Comparison of ENCODE assay signal across 20 cellular contexts in the genomic region with DNA sequence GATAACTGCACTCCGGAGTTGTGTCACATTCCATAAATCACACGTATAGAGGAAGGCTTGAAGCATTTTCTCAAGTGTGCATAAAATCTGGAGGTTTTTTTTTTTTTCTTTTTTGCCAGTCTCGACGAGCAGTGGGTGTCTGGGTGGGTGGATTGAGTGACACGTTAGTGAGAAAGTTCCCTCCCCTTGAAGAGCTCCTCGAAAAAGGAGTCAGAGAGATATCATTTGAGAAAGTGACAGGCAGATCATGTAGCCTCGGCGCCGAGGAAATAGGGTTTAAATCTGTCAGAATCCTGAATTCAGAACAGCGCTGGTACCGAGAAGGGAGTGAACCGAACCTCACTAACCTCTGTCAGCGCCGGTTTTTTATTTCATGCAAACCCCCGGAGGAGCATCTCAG.
A peak's percentile ranks its signal among the peaks of the same experiment; 100 is the strongest.
DNase-seq lines count a peak whose midpoint lies in the region; ATAC-seq and TF ChIP-seq lines count a peak whose summit lies in the region.
"Had no signal": no experiment of that assay in that cellular context is flagged by ENCODE, and none has a peak within 500 bp of the region (broad histone marks: within the 10 kb centered on the region; RNA-seq: fewer than 3 reads in every experiment).

No MANE protein-coding gene starts in this region.

- no TSS peak for BruUV-seq in mammary epithelial cell (replicated peaks; lab: Mats Ljungman, UMichigan)

- CTCF ChIA-PET in mammary epithelial cell (lab: Charles Lee; ENCODE audit: low non-redundant PET), result no interaction called here
- CTCF ChIA-PET in activated CD8-positive, alpha-beta T cell treated with anti-CD3 and anti-CD28 coated beads, Interleukin-2, amount 10 ng/mL, durations not matched to agents 7 days and 5 days (lab: Charles Lee), result no interaction called here

- H3K36me3 Mint-ChIP-seq in immature natural killer cell, result no peaks in the 10 kb centered on the region
- no peaks in the 10 kb centered on the region for H3K36me3 Mint-ChIP-seq in activated CD8-positive, alpha-beta T cell treated with anti-CD3 and anti-CD28 coated beads, Interleukin-2, amount 10 ng/mL, durations not matched to agents 7 days and 5 days (ENCODE audit: low read depth)

- no peak overlapping the region for H3K4me2 ChIP-seq in mammary epithelial cell (ENCODE audit: insufficient read depth, low read depth, low read length)
- H3K4me2 ChIP-seq: A549, GM23338 had no signal

- no peaks in the 10 kb centered on the region for H4K20me1 ChIP-seq in mammary epithelial cell (ENCODE audit: insufficient read depth, low read length)

- DNase-seq in mammary epithelial cell (no peak), breast epithelium (ENCODE audit: low spot score in 2 of 2) (no peak), dorsolateral prefrontal cortex (peak in 1 of 10 donors; percentile 22), putamen (ENCODE audit: low spot score) (peak; percentile 76), immature natural killer cell (no peak), DMS79 (lab: John Stamatoyannopoulos, UW) (no peak)
- DNase-seq in activated CD8-positive, alpha-beta T cell treated with anti-CD3 and anti-CD28 coated beads, Interleukin-2, amount 10 ng/mL, durations not matched to agents 7 days and 5 days, result no peak
- DNase-seq: AML-193; CD4-positive, alpha-beta T cell; DMS153; DMS79 treated with DMSO at 0.1 percent for 48 hours; HFFc6; IMR-90 had no signal

- 13% methylated on average over 7 of the region's 15 CpGs for WGBS in mammary epithelial cell (ENCODE audit: low coverage, missing lambda C conversion rate)

- ATAC-seq in GM21723 (IDR thresholded peaks at IDR 0.05; ENCODE audit: unreplicated experiment), result no peak
- ATAC-seq in activated CD8-positive, alpha-beta T cell treated with anti-CD3 and anti-CD28 coated beads, Interleukin-2, amount 10 ng/mL, durations not matched to agents 7 days and 5 days, result no peak
- ATAC-seq: A549, GM12878, GM23338, HCT116 had no signal

- no peaks in the 10 kb centered on the region for H3K27me3 ChIP-seq in mammary epithelial cell (ENCODE audit: insufficient read depth, low read length)
- H3K27me3 ChIP-seq in breast epithelium, result no peaks in the 10 kb centered on the region
- H3K27me3 ChIP-seq in dorsolateral prefrontal cortex, result no peaks in the 10 kb centered on the region

- no peak overlapping the region for H3K27ac Mint-ChIP-seq in immature natural killer cell
- H3K27ac Mint-ChIP-seq in activated CD8-positive, alpha-beta T cell treated with anti-CD3 and anti-CD28 coated beads, Interleukin-2, amount 10 ng/mL, durations not matched to agents 7 days and 5 days, result no peak overlapping the region
- H3K27ac Mint-ChIP-seq: CD4-positive, alpha-beta T cell; GM23338; HFFc6 had no signal

- peaks cover 0 to 16% (median 10%) of the 10 kb centered on the region in 3 donors for H3K27me3 Mint-ChIP-seq in immature natural killer cell (ENCODE audit: low read depth in 3 of 3)
- H3K27me3 Mint-ChIP-seq in activated CD8-positive, alpha-beta T cell treated with anti-CD3 and anti-CD28 coated beads, Interleukin-2, amount 10 ng/mL, durations not matched to agents 7 days and 5 days (ENCODE audit: low read depth), result peaks cover 9% of the 10 kb centered on the region

- dilution Hi-C loops in mammary epithelial cell (cut with HindIII; ENCODE audit: low sequenced_read_pairs), result no loop called here

- H3K36me3 ChIP-seq in mammary epithelial cell (ENCODE audit: insufficient read depth, low read length) (no peaks in the 10 kb centered on the region), breast epithelium (no peaks in the 10 kb centered on the region)

- H3K9ac ChIP-seq in mammary epithelial cell (ENCODE audit: insufficient read depth, low read length), result no peak overlapping the region

- H3K4me1 Mint-ChIP-seq in immature natural killer cell, result peaks cover 0 to 9% of the 10 kb centered on the region in 2 donors
- H3K4me1 Mint-ChIP-seq in activated CD8-positive, alpha-beta T cell treated with anti-CD3 and anti-CD28 coated beads, Interleukin-2, amount 10 ng/mL, durations not matched to agents 7 days and 5 days (ENCODE audit: low read depth), result peaks cover 4% of the 10 kb centered on the region
- H3K4me1 Mint-ChIP-seq: GM23338 had no signal

- H3K4me3 Mint-ChIP-seq in immature natural killer cell, result no peak overlapping the region
- H3K4me3 Mint-ChIP-seq in activated CD8-positive, alpha-beta T cell treated with anti-CD3 and anti-CD28 coated beads, Interleukin-2, amount 10 ng/mL, durations not matched to agents 7 days and 5 days, result no peak overlapping the region
- H3K4me3 Mint-ChIP-seq: CD4-positive, alpha-beta T cell; GM23338; HFFc6 had no signal

- in situ Hi-C loops in mammary epithelial cell (cut with MboI; ENCODE audit: low sequenced_read_pairs in 2 of 2), result no loop called here

- TF ChIP-seq CTCF in mammary epithelial cell (conservative IDR thresholded peaks at IDR 0.05 in 1 of 2, IDR thresholded peaks at IDR 0.05 in 1 of 2; ENCODE audit: extremely low read depth in 1 of 2, insufficient read depth in 1 of 2, low read depth in 1 of 2, low read length in 2 of 2) (no peak), breast epithelium (IDR thresholded peaks at IDR 0.05) (no peak), dorsolateral prefrontal cortex (IDR thresholded peaks at IDR 0.05 in 54 of 56, conservative IDR thresholded peaks at IDR 0.05 in 2 of 56; ENCODE audit: low read depth in 1 of 56, partially characterized antibody in 56 of 56) (no peak)

- H3K4me3 ChIP-seq in mammary epithelial cell (replicated peaks in 1 of 3; ENCODE audit: insufficient read depth in 1 of 3, low read depth in 2 of 3, low read length in 3 of 3), result no peak overlapping the region
- no peak overlapping the region for H3K4me3 ChIP-seq in breast epithelium
- peak overlapping the region in 2 of 59 donors; percentile 10 to 27 for H3K4me3 ChIP-seq in dorsolateral prefrontal cortex
- H3K4me3 ChIP-seq: A549, GM12878, GM23338 had no signal

- POLR2A ChIA-PET in activated CD8-positive, alpha-beta T cell treated with anti-CD3 and anti-CD28 coated beads, Interleukin-2, amount 10 ng/mL, durations not matched to agents 7 days and 5 days (lab: Charles Lee), result no interaction called here

- no peaks in the 10 kb centered on the region for H3K9me3 Mint-ChIP-seq in immature natural killer cell
- H3K9me3 Mint-ChIP-seq in activated CD8-positive, alpha-beta T cell treated with anti-CD3 and anti-CD28 coated beads, Interleukin-2, amount 10 ng/mL, durations not matched to agents 7 days and 5 days (ENCODE audit: insufficient read depth), result no peaks in the 10 kb centered on the region
- H3K9me3 Mint-ChIP-seq: CD4-positive, alpha-beta T cell; GM23338 had no signal

- intact Hi-C loops in mammary epithelial cell (cut with micrococcal nuclease), result no loop called here
- intact Hi-C loops in breast epithelium (cut with DNase I; ENCODE audit: low total_unique reads), result no loop called here
- intact Hi-C loops in dorsolateral prefrontal cortex (cut with DNase I), result no loop called here

- H3K79me2 ChIP-seq in mammary epithelial cell (ENCODE audit: insufficient read depth, low read length), result no peaks in the 10 kb centered on the region

- H2AFZ ChIP-seq in mammary epithelial cell (ENCODE audit: low read depth, low read length), result peak overlapping the region; percentile 1
- H2AFZ ChIP-seq: GM23338 had no signal

- TF ChIP-seq POLR2A in breast epithelium (IDR thresholded peaks at IDR 0.05), result no peak

- H3K9me3 ChIP-seq in mammary epithelial cell (replicated peaks; ENCODE audit: insufficient read depth, low read length), result no peaks in the 10 kb centered on the region
- no peaks in the 10 kb centered on the region for H3K9me3 ChIP-seq in breast epithelium
- H3K9me3 ChIP-seq: A549 had no signal

- no peak overlapping the region for H3K27ac ChIP-seq in mammary epithelial cell (ENCODE audit: insufficient read depth, low read depth, low read length)
- no peak overlapping the region for H3K27ac ChIP-seq in breast epithelium
- H3K27ac ChIP-seq in dorsolateral prefrontal cortex, result peak overlapping the region in 43 of 59 donors; percentile 7 to 82 (median 62)
- H3K27ac ChIP-seq: 22Rv1, A549, C4-2B had no signal

- no peaks in the 10 kb centered on the region for H3K4me1 ChIP-seq in mammary epithelial cell (ENCODE audit: insufficient read depth, low read length)
- no peaks in the 10 kb centered on the region for H3K4me1 ChIP-seq in breast epithelium
- H3K4me1 ChIP-seq: A549 had no signal

Comparison
In these comparisons a context has a peak if more than half of its experiments do, and no peak if none do; other contexts are left out.
1. H3K27ac ChIP-seq: peak in dorsolateral prefrontal cortex (43 of 59); none in mammary epithelial cell (single experiment) and breast epithelium (0 of 2).